In the genomic region with DNA sequence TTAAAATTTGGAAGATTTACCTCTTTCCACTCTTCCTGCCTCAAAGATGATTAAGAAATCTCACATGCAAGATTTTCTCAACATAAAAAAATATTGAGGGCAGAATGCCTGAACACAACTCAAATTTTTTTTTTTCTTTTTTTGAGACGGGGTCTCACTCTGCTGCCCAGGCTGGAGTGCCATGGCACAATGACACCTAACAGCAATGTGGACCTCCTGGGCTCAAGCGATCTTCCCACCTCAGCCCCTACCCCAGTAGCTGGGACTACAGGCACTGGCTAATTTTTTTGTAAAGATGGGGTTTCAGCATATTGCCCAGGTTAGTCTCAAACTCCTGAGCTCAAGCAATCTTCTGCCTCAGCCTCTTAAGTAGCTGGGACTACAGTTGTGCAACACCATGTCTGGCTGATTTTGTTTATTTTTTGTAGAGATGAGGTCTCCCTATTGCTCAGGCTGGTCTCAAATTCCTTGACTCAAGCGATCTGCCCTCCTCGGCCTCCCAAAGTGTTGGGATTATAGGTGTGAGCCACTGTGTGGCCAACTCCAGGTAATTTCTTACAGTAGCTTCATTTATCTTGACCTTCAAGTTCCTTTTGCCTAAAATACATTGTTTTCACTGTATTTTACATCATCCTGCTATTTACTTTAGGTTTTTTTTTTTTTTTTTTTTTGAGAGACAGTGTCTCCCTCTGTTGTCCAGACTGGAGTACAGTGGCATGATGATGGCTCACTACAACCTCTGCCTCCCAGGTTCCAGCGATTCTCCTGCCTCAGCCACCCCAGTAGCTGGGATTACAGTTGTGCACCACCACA, we compare ENCODE assay signal across 10 cellular contexts. TPM values are rescaled to one million over a fixed set of nuclear protein-coding genes. Genes with fewer than 3 reads are reported as not detected.
DNase-seq lines count a peak whose midpoint lies in the region; ATAC-seq and TF ChIP-seq lines count a peak whose summit lies in the region.
"Had no signal": no experiment of that assay in that cellular context is flagged by ENCODE, and none has a peak within 500 bp of the region (broad histone marks: within the 10 kb centered on the region; RNA-seq: fewer than 3 reads in every experiment).

No MANE protein-coding gene starts in this region.

- no peak overlapping the region for H3K23ac ChIP-seq in mesenchymal stem cell (ENCODE audit: low read length in 2 of 2)

- H3K9ac ChIP-seq in DND-41 (ENCODE audit: low read depth, low read length), result no peak overlapping the region
- no peak overlapping the region for H3K9ac ChIP-seq in mesenchymal stem cell (ENCODE audit: low read length)

- TF ChIP-seq CTCF in DND-41 (IDR thresholded peaks at IDR 0.05; ENCODE audit: borderline replicate concordance, extremely low read depth, low read length, poor library complexity, severe bottlenecking), result peak; percentile 11

- no peak overlapping the region for H3K18ac ChIP-seq in mesenchymal stem cell (ENCODE audit: low read depth in 1 of 2, low read length in 2 of 2)

- no peak for ATAC-seq in DND-41 (ENCODE audit: insufficient read depth, low read depth)
- no peak for ATAC-seq in HG03045 (IDR thresholded peaks at IDR 0.05; ENCODE audit: unreplicated experiment)
- no peak for ATAC-seq in HG03139 (IDR thresholded peaks at IDR 0.05; ENCODE audit: unreplicated experiment)

- no peak overlapping the region for H3K14ac ChIP-seq in mesenchymal stem cell (ENCODE audit: low read length in 2 of 2)

- peaks cover 99% of the 10 kb centered on the region for H3K79me2 ChIP-seq in DND-41 (ENCODE audit: insufficient read depth, low read length)

- no peak overlapping the region for H2BK12ac ChIP-seq in mesenchymal stem cell (ENCODE audit: low read length in 2 of 2)

- WGBS in mesenchymal stem cell, result 45% methylated on average over 5 of the region's 5 CpGs

- no peaks in the 10 kb centered on the region for H3K79me1 ChIP-seq in mesenchymal stem cell (replicated peaks; ENCODE audit: low read length, poor library complexity, severe bottlenecking)

- peaks cover 87% of the 10 kb centered on the region for H3K36me3 ChIP-seq in DND-41 (ENCODE audit: insufficient read depth, low read length)
- peaks cover 8 to 30% of the 10 kb centered on the region in 2 experiments for H3K36me3 ChIP-seq in mesenchymal stem cell (ENCODE audit: control insufficient read depth in 1 of 2, insufficient read depth in 2 of 2, low read depth in 1 of 2, low read length in 2 of 2)
- H3K36me3 ChIP-seq: prostate gland had no signal

- DNase-seq in DND-41 (no peak), LHCN-M2 (ENCODE audit: low read depth) (peak; percentile 58), brain pericyte (ENCODE audit: low read depth, low spot score) (peak; percentile 56), mesenchymal stem cell (peak; percentile 93)
- no peak for DNase-seq in activated CD8-positive, alpha-beta memory T cell treated with anti-CD3 and anti-CD28 coated beads, Interleukin-2, amount 50 U/mL, for 48 hours
- DNase-seq: foreskin melanocyte had no signal

- H2AFZ ChIP-seq in DND-41 (ENCODE audit: low read depth, low read length), result no peak overlapping the region
- no peak overlapping the region for H2AFZ ChIP-seq in mesenchymal stem cell (ENCODE audit: low read depth, low read length)

- no peak overlapping the region for H3K4ac ChIP-seq in mesenchymal stem cell (ENCODE audit: low read depth in 1 of 2, low read length in 2 of 2)

- H3K4me2 ChIP-seq in DND-41 (ENCODE audit: insufficient read depth, low read length), result no peak overlapping the region; the same call in 1 of the 2 replicates
- H3K4me2 ChIP-seq in mesenchymal stem cell (ENCODE audit: low read length, poor library complexity, severe bottlenecking), result no peak overlapping the region

- no peak overlapping the region for H4K8ac ChIP-seq in mesenchymal stem cell (ENCODE audit: low read length)

- no peak overlapping the region for H2BK15ac ChIP-seq in mesenchymal stem cell (ENCODE audit: low read depth, poor library complexity, severe bottlenecking)

- no peak overlapping the region for H2BK120ac ChIP-seq in mesenchymal stem cell (ENCODE audit: low read depth, low read length)

- H3K27ac ChIP-seq in DND-41 (ENCODE audit: low read length) (no peak overlapping the region), mesenchymal stem cell (ENCODE audit: low read length, poor library complexity, severe bottlenecking) (no peak overlapping the region)
- H3K27ac ChIP-seq: ascending aorta, prostate gland had no signal

- no peak overlapping the region for H4K91ac ChIP-seq in mesenchymal stem cell (ENCODE audit: low read length)

- H3K9me3 ChIP-seq in DND-41 (ENCODE audit: insufficient read depth, low read length, severe bottlenecking) (no peaks in the 10 kb centered on the region), mesenchymal stem cell (ENCODE audit: control insufficient read depth, low read length) (no peaks in the 10 kb centered on the region)
- H3K9me3 ChIP-seq: ascending aorta, prostate gland had no signal

- no peak overlapping the region for H2AK5ac ChIP-seq in mesenchymal stem cell (ENCODE audit: low read length, severe bottlenecking)

- peaks cover 91% of the 10 kb centered on the region for H4K20me1 ChIP-seq in DND-41 (ENCODE audit: insufficient read depth, low read length)

- peaks cover 14% of the 10 kb centered on the region for H3K4me1 ChIP-seq in DND-41 (ENCODE audit: insufficient read depth, low read length)
- H3K4me1 ChIP-seq in mesenchymal stem cell (ENCODE audit: control insufficient read depth, insufficient read depth, low read depth, low read length), result peaks cover 4% of the 10 kb centered on the region
- H3K4me1 ChIP-seq: prostate gland had no signal

- H2BK5ac ChIP-seq in mesenchymal stem cell (ENCODE audit: low read depth, low read length, poor library complexity, severe bottlenecking), result no peak overlapping the region

- no peak overlapping the region for H3K4me3 ChIP-seq in DND-41 (ENCODE audit: low read depth in 1 of 2, low read length in 2 of 2)
- no peak overlapping the region for H3K4me3 ChIP-seq in mesenchymal stem cell (ENCODE audit: insufficient read depth in 1 of 2, low read depth in 1 of 2, low read length in 2 of 2)
- H3K4me3 ChIP-seq: ascending aorta, prostate gland had no signal

- H3K27me3 ChIP-seq in DND-41 (ENCODE audit: insufficient read depth, low read length, poor library complexity), result no peaks in the 10 kb centered on the region
- H3K27me3 ChIP-seq in mesenchymal stem cell (ENCODE audit: control insufficient read depth in 1 of 2, insufficient read depth in 1 of 2, low read length in 2 of 2), result no peaks in the 10 kb centered on the region
- H3K27me3 ChIP-seq: ascending aorta had no signal

RNA-seq across cellular contexts. Expression of a gene that starts 10.4 kb away (rescaled TPM):
- 154 and 175 TPM in 2 replicates for total RNA-seq in LHCN-M2 (2014; rRNA removed)
- 68.3 TPM for polyA plus RNA-seq in LHCN-M2 (2012)
- polyA plus RNA-seq in mesenchymal stem cell (2013, experiment 1 of 2), result 114 TPM
- polyA plus RNA-seq in mesenchymal stem cell (2013, experiment 2 of 2), result 122 TPM

RNA-seq across cellular contexts. Expression of a gene that starts 35.7 kb away (rescaled TPM):
- 24.9 and 29.3 TPM in 2 replicates for total RNA-seq in LHCN-M2 (2014; rRNA removed)
- polyA plus RNA-seq in LHCN-M2 (2012), result 19.8 TPM
- 28.0 TPM for polyA plus RNA-seq in mesenchymal stem cell (2013, experiment 1 of 2)
- polyA plus RNA-seq in mesenchymal stem cell (2013, experiment 2 of 2), result 29.2 TPM

RNA-seq across cellular contexts. Expression of a gene that starts 59.2 kb away (rescaled TPM):
- 4.1 and 5.6 TPM in 2 replicates for total RNA-seq in LHCN-M2 (2014; rRNA removed)
- polyA plus RNA-seq in LHCN-M2 (2012), result 1.3 TPM
- polyA plus RNA-seq in mesenchymal stem cell (2013, experiment 1 of 2), result 4.2 TPM
- polyA plus RNA-seq in mesenchymal stem cell (2013, experiment 2 of 2), result 4.5 TPM

Comparison
In these comparisons a context has a peak if more than half of its experiments do, and no peak if none do; other contexts are left out.
1. DNase-seq: peak in LHCN-M2 (single experiment), brain pericyte (single experiment) and mesenchymal stem cell (single experiment); none in DND-41 (single experiment) and activated CD8-positive, alpha-beta memory T cell treated with anti-CD3 and anti-CD28 coated beads, Interleukin-2, amount 50 U/mL, for 48 hours (single experiment).